In the genomic region with DNA sequence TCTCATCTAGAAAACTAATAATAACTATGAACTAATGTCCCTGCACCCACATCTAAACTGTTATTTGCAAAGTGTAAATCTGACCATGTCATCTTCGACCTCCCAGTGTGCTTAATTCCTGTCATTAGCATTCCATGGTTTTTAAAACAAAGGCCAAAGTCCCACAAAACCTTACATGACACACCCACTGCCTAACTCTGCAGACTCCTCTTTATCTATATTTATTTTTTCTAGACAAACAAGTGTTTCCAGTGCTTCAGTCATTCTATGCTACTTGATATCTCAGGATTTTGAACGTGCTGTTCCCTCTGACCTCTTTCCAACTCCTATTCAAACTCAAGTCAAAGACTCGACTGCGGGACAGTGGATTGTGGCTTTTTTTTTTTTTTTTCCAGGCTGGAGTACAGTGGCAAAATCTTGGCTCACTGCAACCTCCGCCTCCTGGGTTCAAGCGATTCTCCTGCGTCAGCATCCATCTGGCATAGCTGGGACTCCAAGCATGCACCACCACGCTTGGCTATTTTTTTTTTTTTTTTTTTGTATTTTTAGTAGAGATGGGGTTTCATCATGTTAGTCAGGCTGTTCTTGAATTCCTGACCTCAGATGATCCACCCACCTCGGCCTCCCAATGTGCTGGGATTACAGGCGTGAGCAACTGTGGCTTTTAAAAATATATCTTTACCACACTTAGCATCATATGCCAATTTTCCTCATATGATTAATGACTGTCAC, we compare ENCODE assay signal across 22 cellular contexts.
A peak's percentile ranks its signal among the peaks of the same experiment; 100 is the strongest.
DNase-seq lines count a peak whose midpoint lies in the region; ATAC-seq and TF ChIP-seq lines count a peak whose summit lies in the region.
"Had no signal": no experiment of that assay in that cellular context is flagged by ENCODE, and none has a peak within 500 bp of the region (broad histone marks: within the 10 kb centered on the region; RNA-seq: fewer than 3 reads in every experiment).

No MANE protein-coding gene starts in this region.

- H3K27me3 ChIP-seq in SJSA1 (replicated peaks) (no peaks in the 10 kb centered on the region), skeletal muscle tissue (ENCODE audit: control insufficient read depth in 3 of 3, insufficient read depth in 3 of 3, low read length in 3 of 3) (no peaks in the 10 kb centered on the region), upper lobe of right lung (no peaks in the 10 kb centered on the region)
- H3K27me3 ChIP-seq: BE2C, breast epithelium, dorsolateral prefrontal cortex, left lung had no signal

- peak overlapping the region; percentile 61; the same call in 1 of the 2 replicates for H3K27ac ChIP-seq in SJSA1
- H3K27ac ChIP-seq in skeletal muscle tissue (ENCODE audit: low read depth, low read length) = peak overlapping the region; percentile 90
- no peak overlapping the region for H3K27ac ChIP-seq in upper lobe of right lung
- H3K27ac ChIP-seq: breast epithelium, dorsolateral prefrontal cortex, left lung, VCaP had no signal

- intact Hi-C loops in upper lobe of right lung (cut with DNase I) = no loop called here

- H3K9ac ChIP-seq in skeletal muscle tissue (ENCODE audit: low read depth in 1 of 3, low read length in 3 of 3) = peak overlapping the region in 2 of 3 donors; percentile 45 to 51

- H3K36me3 ChIP-seq in SJSA1 = no peaks in the 10 kb centered on the region
- H3K36me3 ChIP-seq in skeletal muscle tissue (ENCODE audit: control insufficient read depth in 3 of 3, insufficient read depth in 3 of 3, low read length in 3 of 3) = no peaks in the 10 kb centered on the region
- H3K36me3 ChIP-seq in upper lobe of right lung = no peaks in the 10 kb centered on the region
- H3K36me3 ChIP-seq: BE2C, breast epithelium, left lung had no signal

- ATAC-seq in left lobe of liver (peak; percentile 21), HG03025 (IDR thresholded peaks at IDR 0.05; ENCODE audit: low FRiP score, unreplicated experiment) (no peak), upper lobe of right lung (no peak)
- ATAC-seq: GM12878, left lung, T-helper 17 cell had no signal

- H3K4me1 ChIP-seq in SJSA1 (replicated peaks) (no peaks in the 10 kb centered on the region), skeletal muscle tissue (ENCODE audit: control insufficient read depth in 3 of 3, insufficient read depth in 3 of 3, low read length in 3 of 3) (peaks cover 3 to 12% (median 8%) of the 10 kb centered on the region in 3 donors), upper lobe of right lung (no peaks in the 10 kb centered on the region)
- H3K4me1 ChIP-seq: BE2C, breast epithelium, left lung had no signal

- DNase-seq in LoVo (ENCODE audit: low spot score) (peak; percentile 33), SJSA1 (ENCODE audit: low read depth in 1 of 2, low spot score in 2 of 2) (peak; percentile 25 to 38), left lobe of liver (ENCODE audit: low spot score) (no peak), upper lobe of right lung (no peak), dermis blood vessel endothelial cell (no peak)
- DNase-seq: activated CD4-positive, alpha-beta memory T cell treated with anti-CD3 and anti-CD28 coated beads, Interleukin-2, amount 10 ng/mL, durations not matched to agents 7 days and 5 days; BE2C; Calu3; dorsolateral prefrontal cortex; GDM1; left lung; NCI-H187; NCI-H226; occipital lobe; Right ventricle myocardium superior; stimulated activated CD4-positive, alpha-beta T cell treated with anti-CD3 and anti-CD28 coated beads, Interleukin-4, amount 100 ng/mL, for 1 hour; T-helper 17 cell had no signal

- no peak for TF ChIP-seq CTCF in upper lobe of right lung (IDR thresholded peaks at IDR 0.05)

- no peak overlapping the region for H3K4me3 ChIP-seq in SJSA1
- peak overlapping the region in 2 of 3 donors; percentile 21 to 29 for H3K4me3 ChIP-seq in skeletal muscle tissue (ENCODE audit: low read length in 3 of 3)
- H3K4me3 ChIP-seq in upper lobe of right lung = no peak overlapping the region
- H3K4me3 ChIP-seq: breast epithelium, dorsolateral prefrontal cortex, GM12878, left lung had no signal

- no peaks in the 10 kb centered on the region for H3K9me3 ChIP-seq in SJSA1 (replicated peaks)
- no peaks in the 10 kb centered on the region for H3K9me3 ChIP-seq in skeletal muscle tissue (ENCODE audit: control insufficient read depth in 3 of 3, low read length in 3 of 3)
- H3K9me3 ChIP-seq in upper lobe of right lung = no peaks in the 10 kb centered on the region
- H3K9me3 ChIP-seq: BE2C, breast epithelium, left lung had no signal

Comparison
In these comparisons a context has a peak if more than half of its experiments do, and no peak if none do; other contexts are left out.
1. DNase-seq: peak in LoVo (single experiment) and SJSA1 (2 of 2); none in left lobe of liver (single experiment), upper lobe of right lung (single experiment) and dermis blood vessel endothelial cell (single experiment).
2. H3K4me3 ChIP-seq: peak in skeletal muscle tissue (2 of 3); none in SJSA1 (single experiment) and upper lobe of right lung (single experiment).